ENCODE assay signal across 8 cellular contexts in the genomic region with DNA sequence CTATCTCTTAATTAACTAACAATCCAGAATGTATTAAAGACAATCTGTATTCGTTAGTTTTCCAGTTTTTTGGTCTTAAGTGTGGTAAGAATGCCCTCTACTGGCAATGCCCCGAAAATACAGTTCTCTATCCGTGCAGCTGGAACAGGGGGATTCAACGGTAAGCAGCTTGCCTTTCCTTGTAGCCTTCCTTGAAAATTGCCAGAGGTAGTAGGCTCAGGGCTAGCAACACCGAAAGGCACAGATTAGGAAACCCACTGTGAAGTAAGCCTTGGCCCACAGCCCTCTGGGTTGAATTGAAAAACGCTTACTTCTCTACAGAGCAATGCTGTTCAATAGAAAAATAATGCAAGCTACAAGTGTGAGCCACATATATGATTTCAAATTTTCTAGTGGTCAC. TPM values are rescaled to one million over a fixed set of nuclear protein-coding genes. Genes with fewer than 3 reads are reported as not detected.
DNase-seq lines count a peak whose midpoint lies in the region; ATAC-seq, FAIRE-seq and TF ChIP-seq lines count a peak whose summit lies in the region.

No MANE protein-coding gene starts in this region.

- H3K27me3 ChIP-seq in AG04450 (ENCODE audit: control insufficient read depth, insufficient read depth, low read length) (peaks cover 6% of the 10 kb centered on the region), KMS-11 (ENCODE audit: insufficient read depth, low read depth) (no peaks in the 10 kb centered on the region), gastroesophageal sphincter (no peaks in the 10 kb centered on the region)

- 2% methylated on average over 6 of the region's 6 CpGs for WGBS in gastroesophageal sphincter (ENCODE audit: low coverage in 1 of 2), 2 donors

- H3K9me3 ChIP-seq in AG04450 (ENCODE audit: control insufficient read depth, insufficient read depth, low read length) (no peaks in the 10 kb centered on the region), gastroesophageal sphincter (no peaks in the 10 kb centered on the region)

- peak; percentile 66 for FAIRE-seq in RCC 7860 (lab: Jason Lieb, UNC)

- no peaks in the 10 kb centered on the region for H4K20me1 ChIP-seq in KMS-11 (ENCODE audit: insufficient read depth)

- no peaks in the 10 kb centered on the region for H3K9me3 Mint-ChIP-seq in osteocyte (ENCODE audit: unreplicated experiment)

- CTCF ChIA-PET in AG04450 (lab: Charles Lee), result interaction anchor here (0.6 to 7.7 kb wide), 50 partner anchors 8 to 853 kb away, joined by 3 to 93 read pairs (median 4); a partner anchor contains a TSS

- H3K4me1 ChIP-seq in KMS-11 (ENCODE audit: low read depth, poor library complexity, severe bottlenecking) (no peaks in the 10 kb centered on the region), gastroesophageal sphincter (peaks cover 0 to under 1% (median 0%) of the 10 kb centered on the region in 3 donors)

- H2AFZ ChIP-seq in KMS-11 (ENCODE audit: low read depth), result peak overlapping the region; percentile 35; the same call in 1 of the 2 replicates

- H3K4me3 Mint-ChIP-seq in osteocyte (ENCODE audit: unreplicated experiment), result no peak overlapping the region

- peak; percentile 56 for ATAC-seq in GM18505 (IDR thresholded peaks at IDR 0.05; ENCODE audit: unreplicated experiment)
- ATAC-seq in gastroesophageal sphincter, result peak; percentile 68
- ATAC-seq in HG03159 (IDR thresholded peaks at IDR 0.05; ENCODE audit: unreplicated experiment), result no peak

- POLR2A ChIA-PET in AG04450 (lab: Yijun Ruan, JAX), result interaction anchor here (1.2 kb wide), 1 partner anchor 72 kb away, joined by 3 read pairs; no protein-coding TSS in a partner anchor

- peaks cover 22% of the 10 kb centered on the region for H3K4me1 Mint-ChIP-seq in osteocyte (ENCODE audit: unreplicated experiment)

- no peaks in the 10 kb centered on the region for H3K36me3 Mint-ChIP-seq in osteocyte (ENCODE audit: unreplicated experiment)

- no peak overlapping the region for H3K27ac Mint-ChIP-seq in osteocyte (ENCODE audit: unreplicated experiment)

- TF ChIP-seq POLR2A in GM18505 (IDR thresholded peaks at IDR 0.05; ENCODE audit: borderline replicate concordance, extremely low read depth, insufficient read depth, insufficient read length) (no peak), gastroesophageal sphincter (IDR thresholded peaks at IDR 0.05) (no peak)

- TF ChIP-seq CTCF in AG04450 (IDR thresholded peaks at IDR 0.05; ENCODE audit: low read depth, low read length) (peak; percentile 88), KMS-11 (conservative IDR thresholded peaks at IDR 0.05; ENCODE audit: low read depth, low read length) (peak; percentile 98), gastroesophageal sphincter (IDR thresholded peaks at IDR 0.05) (peak; percentile 57 to 83 (median 74)), osteocyte (IDR thresholded peaks at IDR 0.05) (peak; percentile 86)

- H3K4me3 ChIP-seq in AG04450 (ENCODE audit: low read depth, low read length) (no peak overlapping the region), KMS-11 (IDR thresholded peaks at IDR 0.05; ENCODE audit: insufficient read depth, low read depth, low read length) (no peak overlapping the region), gastroesophageal sphincter (no peak overlapping the region)

- H3K27me3 Mint-ChIP-seq in osteocyte (ENCODE audit: unreplicated experiment), result peaks cover 8% of the 10 kb centered on the region

- no peak overlapping the region for H3K9ac ChIP-seq in KMS-11

- H3K36me3 ChIP-seq in KMS-11 (ENCODE audit: insufficient read depth), result no peaks in the 10 kb centered on the region
- H3K36me3 ChIP-seq in gastroesophageal sphincter, result no peaks in the 10 kb centered on the region

- no peak overlapping the region for H3K27ac ChIP-seq in AG04450 (ENCODE audit: low read depth, low read length)
- no peak overlapping the region for H3K27ac ChIP-seq in KMS-11
- no peak overlapping the region for H3K27ac ChIP-seq in gastroesophageal sphincter

- TF ChIP-seq EP300 in gastroesophageal sphincter (IDR thresholded peaks at IDR 0.05), result no peak

- peak; percentile 48 for DNase-seq in AG04450 (ENCODE audit: low read depth, low spot score)
- DNase-seq in RCC 7860 (ENCODE audit: low spot score), result peak; percentile 22
- DNase-seq in activated naive CD4-positive, alpha-beta T cell treated with Interleukin-2 at 50 U/mL for 16 hours, result peak; percentile 42
- no peak for DNase-seq in osteocyte (ENCODE audit: extremely low spot score, unreplicated experiment)

- H3K79me2 ChIP-seq in KMS-11 (ENCODE audit: insufficient read depth, low read depth), result no peaks in the 10 kb centered on the region

- H3K4me2 ChIP-seq in KMS-11, result no peak overlapping the region

RNA-seq across cellular contexts. Expression of a gene that starts 17.1 kb away (rescaled TPM):
- 26.4 and 34.3 TPM in 2 replicates for polyA plus RNA-seq in AG04450 (2011; rRNA removed)
- polyA minus RNA-seq in AG04450 (2011; rRNA and poly(A)+ RNA removed), result 22.4 and 28.5 TPM in 2 replicates
- total RNA-seq in gastroesophageal sphincter (10 to 100 TPM; 32.3 to 48.0 (median 33.0) TPM), osteocyte (59.1 and 64.5 TPM in 2 replicates)

RNA-seq across cellular contexts. Expression of a gene that starts 37.4 kb away (rescaled TPM):
- polyA plus RNA-seq in AG04450 (2011; rRNA removed), result not detected in 2 replicates
- polyA minus RNA-seq in AG04450 (2011; rRNA and poly(A)+ RNA removed), result not detected in 2 replicates
- total RNA-seq in gastroesophageal sphincter (10 to 100 TPM in 1 of 4 donors, 1 to 10 TPM in 1, under 1 TPM in 1, not detected in 1; 0.13 to 11.5 (median 1.1) TPM), osteocyte (not detected in 2 replicates)
